Comparison of ENCODE assay signal across 9 cellular contexts in the genomic region with DNA sequence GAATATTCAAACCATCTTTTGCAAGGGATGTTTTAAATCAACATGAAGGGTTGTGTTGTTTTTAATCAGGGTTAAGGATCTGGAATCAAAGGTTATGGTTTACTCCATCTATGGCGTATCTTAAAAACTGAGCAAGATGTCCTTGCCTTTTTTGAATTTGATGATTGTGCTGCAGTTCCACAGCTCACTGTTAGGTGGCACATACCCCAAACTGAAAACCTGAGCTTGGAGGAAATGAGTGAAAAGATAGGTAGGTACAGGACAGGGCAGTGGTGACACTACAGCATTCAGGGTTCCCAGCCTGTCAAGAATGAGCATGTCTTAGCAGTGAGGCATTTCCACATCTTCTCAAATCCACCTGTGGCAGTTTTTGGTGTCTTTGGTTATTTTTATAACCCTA. TPM values are rescaled to one million over a fixed set of nuclear protein-coding genes. Genes with fewer than 3 reads are reported as not detected.
DNase-seq lines count a peak whose midpoint lies in the region; ATAC-seq and TF ChIP-seq lines count a peak whose summit lies in the region.
"Had no signal": no experiment of that assay in that cellular context is flagged by ENCODE, and none has a peak within 500 bp of the region (broad histone marks: within the 10 kb centered on the region; RNA-seq: fewer than 3 reads in every experiment).

No MANE protein-coding gene starts in this region.

- H3K4me3 ChIP-seq in endodermal cell (ENCODE audit: low read length): no peak overlapping the region

- DNase-seq in activated CD4-positive, alpha-beta T cell treated with anti-CD3 and anti-CD28 coated beads for 48 hours: peak; percentile 33
- no peak for DNase-seq in activated CD4-positive, alpha-beta T cell treated with anti-CD3 and anti-CD28 coated beads for 4 hours
- peak; percentile 57 for DNase-seq in RKO (ENCODE audit: low spot score)
- DNase-seq in endodermal cell: peak; percentile 59
- no peak for DNase-seq in osteocyte (ENCODE audit: extremely low spot score, unreplicated experiment)
- DNase-seq in HuH-7.5 (ENCODE audit: low spot score): no peak
- DNase-seq in effector CD8-positive, alpha-beta T cell (lab: John Stamatoyannopoulos, UW): no peak

- H3K9ac ChIP-seq in endodermal cell (ENCODE audit: extremely low read depth, low read length, poor library complexity, severe bottlenecking): no peak overlapping the region

- H3K4me1 Mint-ChIP-seq in endodermal cell (no peaks in the 10 kb centered on the region), osteocyte (ENCODE audit: unreplicated experiment) (no peaks in the 10 kb centered on the region)

- H3K4me1 ChIP-seq in endodermal cell (ENCODE audit: control insufficient read depth, insufficient read depth, low read length): no peaks in the 10 kb centered on the region

- peak; percentile 32 for ATAC-seq in GM21529 (IDR thresholded peaks at IDR 0.05; ENCODE audit: unreplicated experiment)

- H3K27ac ChIP-seq in endodermal cell (ENCODE audit: low read depth, low read length): no peak overlapping the region

- 87 to 100% methylated on average over 1 of the region's 1 CpG for WGBS in endodermal cell (ENCODE audit: insufficient coverage in 1 of 2, insufficient read length in 1 of 2), 2 experiments

- H3K9me3 ChIP-seq in endodermal cell (ENCODE audit: control insufficient read depth, low read length): no peaks in the 10 kb centered on the region

- no peak overlapping the region for H3K27ac Mint-ChIP-seq in endodermal cell
- no peak overlapping the region for H3K27ac Mint-ChIP-seq in osteocyte (ENCODE audit: unreplicated experiment)

- H3K4me3 Mint-ChIP-seq in endodermal cell (no peak overlapping the region), osteocyte (ENCODE audit: unreplicated experiment) (no peak overlapping the region)

- H3K27me3 ChIP-seq in endodermal cell (ENCODE audit: control insufficient read depth, insufficient read depth, low read length, poor library complexity, severe bottlenecking): no peaks in the 10 kb centered on the region

- peak; percentile 60 for TF ChIP-seq CTCF in endodermal cell (conservative IDR thresholded peaks at IDR 0.05)
- peak; percentile 48 for TF ChIP-seq CTCF in osteocyte (IDR thresholded peaks at IDR 0.05)

- no peaks in the 10 kb centered on the region for H3K36me3 ChIP-seq in endodermal cell (ENCODE audit: control insufficient read depth, insufficient read depth, low read length)

- H3K27me3 Mint-ChIP-seq in endodermal cell (ENCODE audit: insufficient read depth) (no peaks in the 10 kb centered on the region), osteocyte (ENCODE audit: unreplicated experiment) (no peaks in the 10 kb centered on the region)

- H3K9me3 Mint-ChIP-seq in endodermal cell (peaks cover 45% of the 10 kb centered on the region), osteocyte (ENCODE audit: unreplicated experiment) (no peaks in the 10 kb centered on the region)

- H3K36me3 Mint-ChIP-seq in endodermal cell (ENCODE audit: low read depth) (peaks cover 6% of the 10 kb centered on the region), osteocyte (ENCODE audit: unreplicated experiment) (no peaks in the 10 kb centered on the region)

RNA-seq across cellular contexts. Expression of gene EOLA1, which starts 13.1 kb away (rescaled TPM):
- total RNA-seq in endodermal cell (10 to 100 TPM; 11.9 to 18.0 TPM), osteocyte (17.7 and 18.1 TPM in 2 replicates)
- 12.6 TPM for polyA plus RNA-seq in endodermal cell (2013, experiment 1 of 2)
- polyA plus RNA-seq in endodermal cell (2013, experiment 2 of 2): 13.2 TPM

RNA-seq across cellular contexts. Expression of gene HSFX3, which starts 22.0 kb away (rescaled TPM):
- total RNA-seq in endodermal cell: not detected
- polyA plus RNA-seq in endodermal cell (2013, experiment 1 of 2): not detected
- polyA plus RNA-seq in endodermal cell (2013, experiment 2 of 2): not detected
- not detected in 2 replicates for total RNA-seq in osteocyte
- total RNA-seq: dermis microvascular lymphatic vessel endothelial cell had no signal

RNA-seq across cellular contexts. Expression of gene IDS, which starts 22.6 kb away (rescaled TPM):
- total RNA-seq in endodermal cell (10 to 100 TPM; 28.2 to 43.9 TPM), osteocyte (63.7 and 67.6 TPM in 2 replicates)
- polyA plus RNA-seq in endodermal cell (2013, experiment 1 of 2): 53.7 TPM
- polyA plus RNA-seq in endodermal cell (2013, experiment 2 of 2): 60.1 TPM

RNA-seq across cellular contexts. Expression of gene MAGEA9B, which starts 59.6 kb away (rescaled TPM):
- total RNA-seq in endodermal cell: not detected
- polyA plus RNA-seq in endodermal cell (2013, experiment 1 of 2): not detected
- not detected for polyA plus RNA-seq in endodermal cell (2013, experiment 2 of 2)
- total RNA-seq in osteocyte: not detected in 2 replicates
- total RNA-seq: dermis microvascular lymphatic vessel endothelial cell had no signal

Comparison
In these comparisons a context has a peak if more than half of its experiments do, and no peak if none do; other contexts are left out.
1. DNase-seq: peak in activated CD4-positive, alpha-beta T cell treated with anti-CD3 and anti-CD28 coated beads for 48 hours (single experiment), RKO (single experiment) and endodermal cell (single experiment); none in activated CD4-positive, alpha-beta T cell treated with anti-CD3 and anti-CD28 coated beads for 4 hours (0 of 2), osteocyte (single experiment), HuH-7.5 (single experiment) and effector CD8-positive, alpha-beta T cell (single experiment).